In the genomic region with DNA sequence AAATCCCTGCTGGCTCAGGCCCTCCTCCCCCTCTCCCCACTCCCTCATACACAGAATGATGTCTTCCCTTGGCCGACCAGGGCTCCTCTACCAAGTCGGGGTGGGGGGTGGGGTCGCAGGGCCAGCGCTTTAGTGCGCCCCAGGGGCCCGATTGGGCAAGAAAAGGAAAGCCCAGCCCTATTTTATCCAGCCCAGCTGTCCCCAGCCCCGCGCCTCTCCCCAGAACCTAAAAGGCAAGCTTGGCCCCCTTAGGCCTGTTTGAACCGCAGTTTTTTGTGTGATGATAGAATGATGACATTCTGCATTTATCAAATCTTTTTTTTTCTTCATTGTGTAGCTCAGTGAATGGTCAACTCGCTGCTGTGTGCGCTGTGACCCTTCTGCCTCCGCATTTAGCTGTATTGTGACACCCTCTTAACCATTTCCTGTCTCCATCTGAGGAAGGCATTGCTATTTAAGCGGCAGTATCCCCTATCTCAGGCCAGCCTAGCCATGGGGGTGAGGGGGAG, we compare ENCODE assay signal across 8 cellular contexts.
DNase-seq lines count a peak whose midpoint lies in the region; ATAC-seq and TF ChIP-seq lines count a peak whose summit lies in the region.

No MANE protein-coding gene starts in this region.

- H4K20me1 ChIP-seq in OCI-LY7 (ENCODE audit: insufficient read depth, low read length): no peaks in the 10 kb centered on the region

- H3K4me3 ChIP-seq in MG63 (no peak overlapping the region), OCI-LY7 (ENCODE audit: low read depth, low read length, poor library complexity, severe bottlenecking) (no peak overlapping the region)

- H3K9me3 ChIP-seq in MG63 (no peaks in the 10 kb centered on the region), OCI-LY7 (ENCODE audit: low read length) (no peaks in the 10 kb centered on the region)

- POLR2A ChIA-PET in OCI-LY7 (lab: Charles Lee): no interaction called here

- no peaks in the 10 kb centered on the region for H3K36me3 ChIP-seq in MG63
- no peaks in the 10 kb centered on the region for H3K36me3 ChIP-seq in OCI-LY7 (ENCODE audit: insufficient read depth, low read length)

- H3K9me2 ChIP-seq in OCI-LY7 (ENCODE audit: insufficient read depth, low read length): no peaks in the 10 kb centered on the region

- CTCF ChIA-PET in OCI-LY7 (lab: Charles Lee; ENCODE audit: unreplicated experiment): interaction anchor here (0.6 kb wide), 1 partner anchor 38 kb away, joined by 3 read pairs; no protein-coding TSS in a partner anchor

- peak; percentile 18 for ATAC-seq in Right ventricle myocardium superior (ENCODE audit: poor library complexity)
- peak; percentile 52 for ATAC-seq in sciatic nerve

- H3K4me2 ChIP-seq in OCI-LY7 (ENCODE audit: low read length): no peak overlapping the region

- TF ChIP-seq CTCF in OCI-LY7 (conservative IDR thresholded peaks at IDR 0.05; ENCODE audit: low read length): no peak

- no peaks in the 10 kb centered on the region; the same call in 1 of the 2 replicates for H3K27me3 ChIP-seq in MG63

- no peaks in the 10 kb centered on the region for H3K4me1 ChIP-seq in OCI-LY7 (ENCODE audit: insufficient read depth, low read length, poor library complexity, severe bottlenecking)

- peak; percentile 30 to 46 for DNase-seq in NCI-H2081 (lab: John Stamatoyannopoulos, UW)
- no peak for DNase-seq in NCI-H2081 treated with DMSO at 0.1 percent for 48 hours (lab: John Stamatoyannopoulos, UW)
- DNase-seq in SK-N-DZ (ENCODE audit: low spot score): peak; percentile 45
- DNase-seq in Right ventricle myocardium superior: no peak
- no peak for DNase-seq in sciatic nerve (ENCODE audit: low spot score)
- DNase-seq in NCI-H1105 treated with DMSO at 0.1 percent for 48 hours (lab: John Stamatoyannopoulos, UW): no peak
- no peak for DNase-seq in MG63
- DNase-seq in OCI-LY7 (ENCODE audit: low spot score): no peak

- no peak overlapping the region for H3K27ac ChIP-seq in OCI-LY7 (ENCODE audit: low read depth, low read length, poor library complexity, severe bottlenecking)

- no peak overlapping the region for H2AFZ ChIP-seq in OCI-LY7 (ENCODE audit: low read length)

- intact Hi-C loops in Right ventricle myocardium superior (cut with DNase I) (loop anchor here (5.0 to 10.0 kb wide), 2 partner anchors 77 to 161 kb away; a partner anchor contains a TSS), sciatic nerve (cut with DNase I) (no loop called here), OCI-LY7 (cut with micrococcal nuclease; ENCODE audit: unreplicated experiment) (no loop called here)

- H3K79me2 ChIP-seq in OCI-LY7 (ENCODE audit: insufficient read depth, low read depth, low read length): no peaks in the 10 kb centered on the region

- no TSS peak for BruUV-seq in OCI-LY7 (replicated peaks; lab: Mats Ljungman, UMichigan)

Comparison
In these comparisons a context has a peak if more than half of its experiments do, and no peak if none do; other contexts are left out.
1. DNase-seq: peak in NCI-H2081 (2 of 2) and SK-N-DZ (single experiment); none in NCI-H2081 treated with DMSO at 0.1 percent for 48 hours (single experiment), Right ventricle myocardium superior (single experiment), sciatic nerve (single experiment), NCI-H1105 treated with DMSO at 0.1 percent for 48 hours (single experiment), MG63 (single experiment) and OCI-LY7 (single experiment).